Comparison of ENCODE assay signal across 12 cellular contexts in genomic region chr20:63349516-63349895, GRCh38. TPM values are rescaled to one million over a fixed set of nuclear protein-coding genes. Genes with fewer than 3 reads are reported as not detected.
"Had no signal": no experiment of that assay in that cellular context is flagged by ENCODE, and none has a peak within 500 bp of the region (broad histone marks: within the 10 kb centered on the region; RNA-seq: fewer than 3 reads in every experiment).

No MANE protein-coding gene starts in this region.

- H3K9me3 ChIP-seq: HAP-1 had no signal

- H3K4me1 ChIP-seq: HAP-1 had no signal

- H3K36me3 ChIP-seq: HAP-1 had no signal

- H2AFZ ChIP-seq: GM23248, GM23338 had no signal

- H3K27ac ChIP-seq: GM23248 had no signal

- H3K4me3 ChIP-seq: GM23248, GM23338, HAP-1 had no signal

- H3K9ac ChIP-seq: GM23248 had no signal

- FAIRE-seq: H1, H54 had no signal

- ATAC-seq: GM23338, HCT116 had no signal

- H3K4me2 ChIP-seq: GM23338 had no signal

- DNase-seq: GM23248, GOT3, H7, H9, HCEC 1CT, HFFc6 had no signal

RNA-seq across cellular contexts. Expression of gene CHRNA4, which starts 11.6 kb away (rescaled TPM):
- total RNA-seq: GM23248, H4, HFFc6 had no signal
- polyA plus RNA-seq: GM23248 had no signal

RNA-seq across cellular contexts. Expression of gene COL20A1, which starts 56.5 kb away (rescaled TPM):
- total RNA-seq: GM23248 had no signal
- polyA plus RNA-seq: GM23248 had no signal
